Comparison of ENCODE assay signal across 11 cellular contexts in the genomic region with DNA sequence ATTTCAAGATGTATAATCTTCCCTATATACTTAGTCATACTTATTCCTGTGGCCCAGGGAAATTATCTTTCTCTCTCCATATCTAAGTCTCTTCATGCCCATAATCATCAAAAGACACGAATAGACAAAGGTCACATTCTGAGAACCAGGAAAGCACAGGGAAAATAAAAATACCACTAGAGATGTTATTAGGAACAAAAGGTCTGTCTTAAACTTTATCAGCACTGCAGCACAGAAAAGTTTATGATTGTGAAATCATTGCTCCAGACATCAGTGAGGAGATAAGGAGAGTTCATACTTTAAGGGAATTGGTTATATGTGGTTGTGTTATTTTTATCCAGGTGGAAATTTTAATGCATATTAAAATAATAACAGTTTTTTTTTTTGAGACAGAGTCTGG.
A peak's percentile ranks its signal among the peaks of the same experiment; 100 is the strongest.
DNase-seq lines count a peak whose midpoint lies in the region; TF ChIP-seq lines count a peak whose summit lies in the region.
"Had no signal": no experiment of that assay in that cellular context is flagged by ENCODE, and none has a peak within 500 bp of the region (broad histone marks: within the 10 kb centered on the region; RNA-seq: fewer than 3 reads in every experiment).

No MANE protein-coding gene starts in this region.

- H3K9ac ChIP-seq in Karpas-422 (ENCODE audit: low read length): no peak overlapping the region
- H3K9ac ChIP-seq: BLaER1 treated with 17β-estradiol and CSF1 and Interleukin-3, amounts not matched to agents 10 nM and 100 nM had no signal

- no peak overlapping the region for H2AFZ ChIP-seq in Karpas-422 (ENCODE audit: low read length)
- H2AFZ ChIP-seq: GM23338 had no signal

- H3K4me1 ChIP-seq in Karpas-422 (ENCODE audit: low read length): peaks cover 65% of the 10 kb centered on the region
- no peaks in the 10 kb centered on the region for H3K4me1 ChIP-seq in esophagus muscularis mucosa

- no peaks in the 10 kb centered on the region for H3K9me3 ChIP-seq in Karpas-422 (ENCODE audit: low read length)
- H3K9me3 ChIP-seq in esophagus muscularis mucosa: no peaks in the 10 kb centered on the region
- H3K9me3 ChIP-seq: Caco-2 had no signal

- H3K4me3 ChIP-seq in Karpas-422 (ENCODE audit: low read length) (no peak overlapping the region), esophagus muscularis mucosa (no peak overlapping the region)
- H3K4me3 ChIP-seq: BLaER1 treated with 17β-estradiol and CSF1 and Interleukin-3, amounts not matched to agents 10 nM and 100 nM; GM23338 had no signal

- no peak for TF ChIP-seq CTCF in esophagus muscularis mucosa (IDR thresholded peaks at IDR 0.05)

- TF ChIP-seq POLR2A in esophagus muscularis mucosa (IDR thresholded peaks at IDR 0.05; ENCODE audit: low read depth): no peak

- H3K27me3 ChIP-seq in Karpas-422 (ENCODE audit: low read length): no peaks in the 10 kb centered on the region
- no peaks in the 10 kb centered on the region for H3K27me3 ChIP-seq in esophagus muscularis mucosa
- H3K27me3 ChIP-seq: BLaER1 treated with 17β-estradiol and CSF1 and Interleukin-3, amounts not matched to agents 10 nM and 100 nM had no signal

- intact Hi-C loops in esophagus muscularis mucosa (cut with DNase I): no loop called here

- WGBS in esophagus muscularis mucosa: 0% methylated on average over 1 of the region's 1 CpG

- no peak overlapping the region for H3K4me2 ChIP-seq in Karpas-422 (ENCODE audit: low read depth, low read length, poor library complexity, severe bottlenecking)
- H3K4me2 ChIP-seq: GM23338 had no signal

- DNase-seq in Karpas-422: no peak
- peak; percentile 65 for DNase-seq in amniotic epithelial cell (ENCODE audit: low read depth)
- DNase-seq in iris pigment epithelial cell (ENCODE audit: low read depth): peak; percentile 39
- DNase-seq in esophagus muscularis mucosa (ENCODE audit: extremely low spot score): no peak
- DNase-seq in COR-L47 (lab: John Stamatoyannopoulos, UW): no peak
- DNase-seq in SKM-1 (lab: John Stamatoyannopoulos, UW; ENCODE audit: unreplicated experiment): no peak
- DNase-seq: Caco-2; CD8-positive, alpha-beta memory T cell; HCEC 1CT had no signal

- no peaks in the 10 kb centered on the region for H3K9me2 ChIP-seq in Karpas-422 (replicated peaks; ENCODE audit: insufficient read depth, low read length)

- peak overlapping the region; percentile 42 for H3K27ac ChIP-seq in Karpas-422 (ENCODE audit: low read length)
- no peak overlapping the region for H3K27ac ChIP-seq in esophagus muscularis mucosa (replicated peaks in 1 of 4)
- H3K27ac ChIP-seq: BLaER1 treated with 17β-estradiol and CSF1 and Interleukin-3, amounts not matched to agents 10 nM and 100 nM had no signal

- H4K20me1 ChIP-seq in Karpas-422 (ENCODE audit: insufficient read depth, low read depth, low read length): no peaks in the 10 kb centered on the region
- H4K20me1 ChIP-seq: BLaER1 treated with 17β-estradiol and CSF1 and Interleukin-3, amounts not matched to agents 10 nM and 100 nM had no signal

- H3K79me2 ChIP-seq in Karpas-422 (ENCODE audit: low read length): peaks cover 16% of the 10 kb centered on the region

- TF ChIP-seq EP300 in esophagus muscularis mucosa (IDR thresholded peaks at IDR 0.05): no peak

- H3K36me3 ChIP-seq in Karpas-422 (ENCODE audit: insufficient read depth, low read length): peaks cover 9% of the 10 kb centered on the region; the same call in 1 of the 2 replicates
- no peaks in the 10 kb centered on the region for H3K36me3 ChIP-seq in esophagus muscularis mucosa
- H3K36me3 ChIP-seq: BLaER1 treated with 17β-estradiol and CSF1 and Interleukin-3, amounts not matched to agents 10 nM and 100 nM had no signal

Comparison
In these comparisons a context has a peak if more than half of its experiments do, and no peak if none do; other contexts are left out.
1. DNase-seq: peak in amniotic epithelial cell (single experiment) and iris pigment epithelial cell (single experiment); none in Karpas-422 (single experiment), esophagus muscularis mucosa (single experiment), COR-L47 (single experiment) and SKM-1 (single experiment).